In genomic region chr6:96468681-96469224, GRCh38 we compare ENCODE assay signal across 8 cellular contexts. TPM values are rescaled to one million over a fixed set of nuclear protein-coding genes. Genes with fewer than 3 reads are reported as not detected.
DNase-seq lines count a peak whose midpoint lies in the region; ATAC-seq and TF ChIP-seq lines count a peak whose summit lies in the region.

No MANE protein-coding gene starts in this region.

- H3K27ac Mint-ChIP-seq in activated naive CD8-positive, alpha-beta T cell treated with anti-CD3 and anti-CD28 coated beads, Interleukin-2, amount 50 U/mL, for 24 hours: no peak overlapping the region

- H4K20me1 ChIP-seq in HCT116 (ENCODE audit: insufficient read depth): no peaks in the 10 kb centered on the region; the same call in 1 of the 2 replicates

- RAD21 ChIA-PET in HCT116 (lab: Charles Lee; ENCODE audit: low non-redundant PET in 1 of 2, low total read pairs in 2 of 2, uncharacterized antibody in 2 of 2, unreplicated experiment in 2 of 2): no interaction called here

- no peaks in the 10 kb centered on the region for H3K9me3 ChIP-seq in HCT116 (ENCODE audit: control insufficient read depth in 1 of 2, insufficient read depth in 1 of 2, low read depth in 1 of 2, low read length in 2 of 2)
- no peaks in the 10 kb centered on the region for H3K9me3 ChIP-seq in lower lobe of right lung

- H3K4me1 ChIP-seq in HCT116 (ENCODE audit: control insufficient read depth in 1 of 2, insufficient read depth in 2 of 2, low read length in 2 of 2) (no peaks in the 10 kb centered on the region), lower lobe of right lung (no peaks in the 10 kb centered on the region)

- in situ Hi-C loops in SK-MEL-5 (cut with HindIII; ENCODE audit: low pct_unique_long_range_greater_than_20kb, low sequenced_read_pairs): no loop called here

- no peaks in the 10 kb centered on the region for H3K9me3 Mint-ChIP-seq in activated naive CD8-positive, alpha-beta T cell treated with anti-CD3 and anti-CD28 coated beads, Interleukin-2, amount 50 U/mL, for 24 hours

- no peak overlapping the region for H3K9ac ChIP-seq in HCT116 (ENCODE audit: low read length)

- H3K4me3 Mint-ChIP-seq in activated naive CD8-positive, alpha-beta T cell treated with anti-CD3 and anti-CD28 coated beads, Interleukin-2, amount 50 U/mL, for 24 hours: no peak overlapping the region

- H3K9me2 ChIP-seq in HCT116 (ENCODE audit: insufficient read depth): no peaks in the 10 kb centered on the region

- TF ChIP-seq POLR2A in HCT116 (IDR thresholded peaks at IDR 0.05; ENCODE audit: borderline replicate concordance, extremely low read depth, insufficient read depth, insufficient read length): no peak

- no peaks in the 10 kb centered on the region for H3K79me2 ChIP-seq in HCT116 (ENCODE audit: insufficient read depth, low read length)

- TF ChIP-seq CTCF in HCT116 (IDR thresholded peaks at IDR 0.05 in 2 of 3, conservative IDR thresholded peaks at IDR 0.05 in 1 of 3; ENCODE audit: borderline replicate concordance in 1 of 3, insufficient read depth in 1 of 3, low read depth in 2 of 3, low read length in 2 of 3): peak; percentile 9 to 43 (median 16); a peak in 2 of 6 replicates
- TF ChIP-seq CTCF in lower lobe of right lung (IDR thresholded peaks at IDR 0.05): peak; percentile 8

- CTCF ChIA-PET in HCT116 (lab: Charles Lee): no interaction called here

- H3K27me3 ChIP-seq in HCT116 (ENCODE audit: insufficient read depth, low read length): no peaks in the 10 kb centered on the region
- no peaks in the 10 kb centered on the region for H3K27me3 ChIP-seq in lower lobe of right lung (ENCODE audit: low read depth)

- H3K36me3 ChIP-seq in HCT116 (ENCODE audit: control insufficient read depth in 1 of 2, insufficient read depth in 2 of 2, low read length in 2 of 2) (no peaks in the 10 kb centered on the region), lower lobe of right lung (no peaks in the 10 kb centered on the region)

- no peak overlapping the region for H3K27ac ChIP-seq in HCT116 (ENCODE audit: low read depth, low read length)
- no peak overlapping the region for H3K27ac ChIP-seq in lower lobe of right lung

- H3K4me2 ChIP-seq in HCT116 (ENCODE audit: low read length): no peak overlapping the region

- H3K36me3 Mint-ChIP-seq in activated naive CD8-positive, alpha-beta T cell treated with anti-CD3 and anti-CD28 coated beads, Interleukin-2, amount 50 U/mL, for 24 hours (ENCODE audit: low read depth): no peaks in the 10 kb centered on the region

- no TSS peak for BruUV-seq in HCT116 (replicated peaks; lab: Mats Ljungman, UMichigan)

- H3K27me3 Mint-ChIP-seq in activated naive CD8-positive, alpha-beta T cell treated with anti-CD3 and anti-CD28 coated beads, Interleukin-2, amount 50 U/mL, for 24 hours: peaks cover 2% of the 10 kb centered on the region

- no peak overlapping the region for H2AFZ ChIP-seq in HCT116 (ENCODE audit: low read depth, low read length, poor library complexity, severe bottlenecking)

- no peak overlapping the region for H3K4me3 ChIP-seq in HCT116 (replicated peaks in 1 of 2; ENCODE audit: low read depth in 1 of 2, low read length in 2 of 2)
- no peak overlapping the region for H3K4me3 ChIP-seq in lower lobe of right lung

- peak; percentile 35; the same call in 1 of the 2 replicates for TF ChIP-seq RAD21 in HCT116 (IDR thresholded peaks at IDR 0.05; ENCODE audit: low read depth)

- ATAC-seq in HCT116 (no peak; the same call in 1 of the 2 replicates), lower lobe of right lung (no peak), HG02884 (IDR thresholded peaks at IDR 0.05; ENCODE audit: unreplicated experiment) (no peak)
- no peak for ATAC-seq in activated naive CD8-positive, alpha-beta T cell treated with anti-CD3 and anti-CD28 coated beads, Interleukin-2, amount 50 U/mL, for 24 hours

- peaks cover 22% of the 10 kb centered on the region for H3K4me1 Mint-ChIP-seq in activated naive CD8-positive, alpha-beta T cell treated with anti-CD3 and anti-CD28 coated beads, Interleukin-2, amount 50 U/mL, for 24 hours

- intact Hi-C loops in HCT116 (cut with micrococcal nuclease) (no loop called here), lower lobe of right lung (cut with DNase I) (no loop called here)

- peak; percentile 31 for DNase-seq in DMS53 (lab: John Stamatoyannopoulos, UW)
- no peak for DNase-seq in HCT116 (ENCODE audit: low read depth, low spot score)
- peak; percentile 27 for DNase-seq in SK-MEL-5 (ENCODE audit: low read depth, low spot score)
- no peak for DNase-seq in lower lobe of right lung
- no peak for DNase-seq in HT-29 (ENCODE audit: low spot score)
- no peak for DNase-seq in activated effector memory CD4-positive, alpha-beta T cell treated with Interleukin-2 at 50 U/mL for 16 hours
- no peak for DNase-seq in activated naive CD8-positive, alpha-beta T cell treated with anti-CD3 and anti-CD28 coated beads, Interleukin-2, amount 50 U/mL, for 24 hours

- POLR2A ChIA-PET in HCT116 (lab: Charles Lee): no interaction called here

TF ChIP-seq in HCT116, 20 proteins besides CTCF, POLR2A, EP300 and RAD21:
- no peak for TF ChIP-seq POLR2AphosphoS5 (IDR thresholded peaks at IDR 0.05; ENCODE audit: low read depth, low read length)
- no peak for TF ChIP-seq SIN3A (IDR thresholded peaks at IDR 0.05; ENCODE audit: low read depth)
- TF ChIP-seq EGR1 (IDR thresholded peaks at IDR 0.05; ENCODE audit: low read depth): no peak
- TF ChIP-seq REST (IDR thresholded peaks at IDR 0.05; ENCODE audit: low read depth): no peak

RNA-seq across cellular contexts. Expression of gene UFL1, which starts 52.9 kb away (rescaled TPM):
- total RNA-seq in HCT116 (2021; ENCODE audit: unreplicated experiment) (19.6 TPM), lower lobe of right lung (20.7 TPM)
- 6.9 and 9.1 TPM in 2 replicates for polyA plus RNA-seq in HCT116 (2012)
- total RNA-seq in SK-MEL-5 (2014; rRNA removed; shearing (Covaris generic)): 22.6 and 24.2 TPM in 2 replicates
- polyA plus RNA-seq in SK-MEL-5 (2015; cell fraction: cytosol; rRNA removed): 13.3 and 21.5 TPM in 2 replicates
- 55.8 and 59.1 TPM in 2 replicates for polyA plus RNA-seq in SK-MEL-5 (2015; cell fraction: nucleus; rRNA removed)
- total RNA-seq in HT-29 (2014; rRNA removed; shearing (Covaris generic)): 4.3 and 5.0 TPM in 2 replicates

Comparison
In these comparisons a context has a peak if more than half of its experiments do, and no peak if none do; other contexts are left out.
1. DNase-seq: peak in DMS53 (single experiment) and SK-MEL-5 (single experiment); none in HCT116 (single experiment), lower lobe of right lung (single experiment), HT-29 (single experiment), activated effector memory CD4-positive, alpha-beta T cell treated with Interleukin-2 at 50 U/mL for 16 hours (single experiment) and activated naive CD8-positive, alpha-beta T cell treated with anti-CD3 and anti-CD28 coated beads, Interleukin-2, amount 50 U/mL, for 24 hours (single experiment).